In genomic region chr5:140547508-140548299, GRCh38 we compare ENCODE assay signal across 1 cellular context.
TF ChIP-seq lines count a peak whose summit lies in the region.

EIF4EBP3 (plus strand) TSS chr5:140547662; CDS start chr5:140547738, 76 bp downstream.

TF ChIP-seq in WTC11, 78 proteins besides CTCF, POLR2A, EP300 and RAD21 (continued from another document):
- TF ChIP-seq MYBL2 (CRISPR knock-in tag; IDR thresholded peaks at IDR 0.05): peak; percentile 19; the same call in 1 of the 2 replicates
- TF ChIP-seq ZNF232 (CRISPR knock-in tag; IDR thresholded peaks at IDR 0.05): peak; percentile 78; the same call in 1 of the 2 replicates
- peak; percentile 83 for TF ChIP-seq NFATC4 (CRISPR knock-in tag; IDR thresholded peaks at IDR 0.05)
- TF ChIP-seq E2F5 (CRISPR knock-in tag; IDR thresholded peaks at IDR 0.05): peak; percentile 53; the same call in 1 of the 2 replicates
- TF ChIP-seq RELA (CRISPR knock-in tag; IDR thresholded peaks at IDR 0.05; ENCODE audit: borderline replicate concordance): 0 out of 2 replicates have a peak, but pooled peaks have one; percentile 62
- no peak; the same call in 1 of the 2 replicates for TF ChIP-seq SMAD3 (CRISPR knock-in tag; IDR thresholded peaks at IDR 0.05; ENCODE audit: borderline replicate concordance)
- TF ChIP-seq ZNF396 (CRISPR knock-in tag; IDR thresholded peaks at IDR 0.05; ENCODE audit: borderline replicate concordance): no peak
- TF ChIP-seq ZNF671 (CRISPR knock-in tag; IDR thresholded peaks at IDR 0.05): no peak; the same call in 1 of the 2 replicates
- peak; percentile 69; the same call in 1 of the 2 replicates for TF ChIP-seq HMGXB4 (CRISPR knock-in tag; IDR thresholded peaks at IDR 0.05)
- TF ChIP-seq EMX1 (CRISPR knock-in tag; IDR thresholded peaks at IDR 0.05): peak; percentile 73; the same call in 1 of the 2 replicates
- no peak; the same call in 1 of the 2 replicates for TF ChIP-seq ZNF423 (CRISPR knock-in tag; IDR thresholded peaks at IDR 0.05)
- TF ChIP-seq ERG (CRISPR knock-in tag; IDR thresholded peaks at IDR 0.05): peak; percentile 38; the same call in 1 of the 2 replicates
- TF ChIP-seq FOXK1 (CRISPR knock-in tag; IDR thresholded peaks at IDR 0.05): peak; percentile 99
- 0 out of 2 replicates have a peak, but pooled peaks have one; percentile 17 for TF ChIP-seq NR2C2 (CRISPR knock-in tag; IDR thresholded peaks at IDR 0.05)
- TF ChIP-seq GABPB1 (CRISPR knock-in tag; IDR thresholded peaks at IDR 0.05): peak; percentile 78
- no peak for TF ChIP-seq ZNF512 (CRISPR knock-in tag; IDR thresholded peaks at IDR 0.05; ENCODE audit: borderline replicate concordance)
- peak; percentile 80; the same call in 1 of the 2 replicates for TF ChIP-seq ZNF416 (CRISPR knock-in tag; IDR thresholded peaks at IDR 0.05)
- no peak for TF ChIP-seq TP53 (CRISPR knock-in tag; IDR thresholded peaks at IDR 0.05)
- peak; percentile 88; the same call in 1 of the 2 replicates for TF ChIP-seq ZBTB21 (CRISPR knock-in tag; IDR thresholded peaks at IDR 0.05; ENCODE audit: borderline replicate concordance)
- TF ChIP-seq ESRRA (CRISPR knock-in tag; IDR thresholded peaks at IDR 0.05; ENCODE audit: borderline replicate concordance): peak; percentile 77
- TF ChIP-seq CDX4 (CRISPR knock-in tag; IDR thresholded peaks at IDR 0.05; ENCODE audit: borderline replicate concordance): no peak
- peak; percentile 78 for TF ChIP-seq SP1 (CRISPR knock-in tag; conservative IDR thresholded peaks at IDR 0.05)
- peak; percentile 98 for TF ChIP-seq MAX (CRISPR knock-in tag; IDR thresholded peaks at IDR 0.05)
- TF ChIP-seq PRRX2 (CRISPR knock-in tag; IDR thresholded peaks at IDR 0.05): 0 out of 2 replicates have a peak, but pooled peaks have one; percentile 21
- TF ChIP-seq NFE2L1 (CRISPR knock-in tag; IDR thresholded peaks at IDR 0.05): 0 out of 2 replicates have a peak, but pooled peaks have one; percentile 27
- TF ChIP-seq MXD4 (CRISPR knock-in tag; IDR thresholded peaks at IDR 0.05; ENCODE audit: borderline replicate concordance): no peak
